Comparison of ENCODE assay signal across 29 cellular contexts in genomic region chr9:132638240-132638639, GRCh38. TPM values are rescaled to one million over a fixed set of nuclear protein-coding genes. Genes with fewer than 3 reads are reported as not detected.
A peak's percentile ranks its signal among the peaks of the same experiment; 100 is the strongest.
DNase-seq lines count a peak whose midpoint lies in the region; ATAC-seq, FAIRE-seq and TF ChIP-seq lines count a peak whose summit lies in the region.
"Had no signal": no experiment of that assay in that cellular context is flagged by ENCODE, and none has a peak within 500 bp of the region (broad histone marks: within the 10 kb centered on the region; RNA-seq: fewer than 3 reads in every experiment).

No MANE protein-coding gene starts in this region.

- no peak overlapping the region for H3K27ac ChIP-seq in brain microvascular endothelial cell
- H3K27ac ChIP-seq: SJCRH30 had no signal

- DNase-seq in D721Med (ENCODE audit: insufficient read length, low spot score) (no peak), HT1080 (ENCODE audit: low read depth) (peak; percentile 36), brain microvascular endothelial cell (peak; percentile 2), activated gamma-delta T cell (lab: John Stamatoyannopoulos, UW) (no peak), GM20000 (ENCODE audit: low spot score) (no peak)
- DNase-seq: AML-193; CD8-positive, alpha-beta memory T cell; DMS79; effector CD8-positive, alpha-beta T cell; naive B cell; NCI-H146; NCI-H774; right cardiac atrium; SJCRH30; stomach; T-cell; trophoblast cell had no signal

- H3K27me3 ChIP-seq in brain microvascular endothelial cell (replicated peaks), result no peaks in the 10 kb centered on the region
- H3K27me3 ChIP-seq: SJCRH30, stomach had no signal

- FAIRE-seq in D721Med (lab: Jason Lieb, UNC) (peak; percentile 93), islet of Langerhans (lab: Jason Lieb, UNC) (peak; percentile 60)
- FAIRE-seq: TTC549 had no signal

- no peak for ATAC-seq in GM21717 (IDR thresholded peaks at IDR 0.05; ENCODE audit: unreplicated experiment)
- no peak for ATAC-seq in GM21576 (IDR thresholded peaks at IDR 0.05; ENCODE audit: unreplicated experiment)
- ATAC-seq: esophagus mucosa, right cardiac atrium, T-cell had no signal

- TF ChIP-seq CTCF in D721Med (IDR thresholded peaks at IDR 0.05; ENCODE audit: insufficient read depth, missing control alignments) (no peak), brain microvascular endothelial cell (IDR thresholded peaks at IDR 0.05; ENCODE audit: low read depth, low read length, missing control alignments) (no peak), GM20000 (IDR thresholded peaks at IDR 0.05; ENCODE audit: extremely low read depth, missing control alignments) (no peak)

- in situ Hi-C loops in brain microvascular endothelial cell (cut with HindIII; ENCODE audit: low pct_ligation_motif_present, low sequenced_read_pairs), result no loop called here

- no peak overlapping the region for H3K4me3 ChIP-seq in brain microvascular endothelial cell (ENCODE audit: low read depth, low read length)
- H3K4me3 ChIP-seq: SJCRH30, stomach had no signal

- H3K36me3 ChIP-seq in brain microvascular endothelial cell (replicated peaks), result peaks cover 28% of the 10 kb centered on the region

RNA-seq across cellular contexts. Expression of gene DDX31, which starts 31.5 kb away (rescaled TPM):
- total RNA-seq in HT1080 (2014; rRNA removed; shearing (Covaris generic)), result 22.0 and 26.1 TPM in 2 replicates
- 14.9 and 15.5 TPM in 2 replicates for polyA plus RNA-seq in HT1080 (2015; cell fraction: cytosol; rRNA removed)
- 34.2 and 35.8 TPM in 2 replicates for polyA plus RNA-seq in HT1080 (2015; cell fraction: nucleus; rRNA removed)

RNA-seq across cellular contexts. Expression of gene GTF3C4, which starts 32.0 kb away (rescaled TPM):
- 17.6 and 23.1 TPM in 2 replicates for total RNA-seq in HT1080 (2014; rRNA removed; shearing (Covaris generic))
- polyA plus RNA-seq in HT1080 (2015; cell fraction: cytosol; rRNA removed), result 11.8 and 13.9 TPM in 2 replicates
- 13.3 and 13.7 TPM in 2 replicates for polyA plus RNA-seq in HT1080 (2015; cell fraction: nucleus; rRNA removed)

RNA-seq across cellular contexts. Expression of gene BARHL1, which starts 55.8 kb away (rescaled TPM):
- not detected in 2 replicates for total RNA-seq in HT1080 (2014; rRNA removed; shearing (Covaris generic))
- not detected in 2 replicates for polyA plus RNA-seq in HT1080 (2015; cell fraction: cytosol; rRNA removed)
- not detected in 2 replicates for polyA plus RNA-seq in HT1080 (2015; cell fraction: nucleus; rRNA removed)
- total RNA-seq: CD8-positive, alpha-beta memory T cell; chondrocyte; esophagus mucosa; glomerular endothelial cell; H4; M059J; mesenteric fat pad; omental fat pad; right cardiac atrium; SJCRH30; stomach; T-cell had no signal
- polyA plus RNA-seq: CD8-positive, alpha-beta memory T cell; IgD-negative memory B cell; right cardiac atrium; stomach had no signal

Comparison
In these comparisons a context has a peak if more than half of its experiments do, and no peak if none do; other contexts are left out.
1. DNase-seq: peak in HT1080 (single experiment) and brain microvascular endothelial cell (single experiment); none in D721Med (single experiment), activated gamma-delta T cell (single experiment) and GM20000 (single experiment).